ENCODE assay signal across 10 cellular contexts in the genomic region with DNA sequence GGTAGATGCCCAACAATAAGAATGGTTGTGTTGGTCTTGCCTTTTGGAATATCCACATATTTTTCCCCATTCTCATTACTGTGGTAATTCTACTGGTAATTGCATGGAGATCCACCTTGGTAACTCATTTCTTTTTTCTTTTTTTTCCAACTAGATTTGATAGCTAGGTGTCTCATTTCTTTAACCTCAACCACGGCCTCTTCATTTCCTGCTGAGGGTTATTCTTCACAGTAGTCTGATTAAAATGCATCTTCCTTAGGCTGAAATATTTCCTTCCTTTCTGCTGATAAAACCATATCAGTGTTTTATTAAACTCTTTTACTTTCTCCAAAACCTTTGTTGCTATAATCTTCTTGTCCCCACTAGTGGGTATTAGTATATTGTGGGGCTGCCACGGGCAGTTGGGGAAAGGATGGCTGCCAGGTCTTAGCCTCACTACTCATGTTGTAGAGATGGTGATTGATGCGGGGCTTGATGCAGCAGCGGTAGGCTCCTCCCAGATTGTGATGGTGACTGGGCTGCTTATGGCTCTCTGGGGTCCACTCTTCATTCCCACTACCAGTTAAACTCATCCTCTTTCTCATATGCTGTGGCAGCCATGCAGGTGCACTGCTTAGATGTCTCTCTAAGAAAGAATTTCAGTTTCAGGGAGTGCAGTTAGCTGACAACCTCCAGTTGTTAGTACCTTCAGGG.
DNase-seq lines count a peak whose midpoint lies in the region; ATAC-seq lines count a peak whose summit lies in the region.
"Had no signal": no experiment of that assay in that cellular context is flagged by ENCODE, and none has a peak within 500 bp of the region (broad histone marks: within the 10 kb centered on the region; RNA-seq: fewer than 3 reads in every experiment).

No MANE protein-coding gene starts in this region.

- peak overlapping the region; percentile 73 for H3K4me3 Mint-ChIP-seq in T-helper 2 cell treated with Interferon-gamma antibody and Interleukin-4, amounts not matched to agents 5 μg/mL and 100 μg/mL, for 36 hours

- peak; percentile 78 for ATAC-seq in HG02798 (IDR thresholded peaks at IDR 0.05; ENCODE audit: poor library complexity, unreplicated experiment)
- ATAC-seq in stimulated activated naive CD8-positive, alpha-beta T cell treated with anti-CD3 and anti-CD28 coated beads, Interleukin-15, Interleukin-2, amounts not matched to agents 100 U/mL and 50 U/mL, for 24 hours = peak; percentile 59

- no peaks in the 10 kb centered on the region for H3K27me3 Mint-ChIP-seq in T-helper 2 cell treated with Interferon-gamma antibody and Interleukin-4, amounts not matched to agents 5 μg/mL and 100 μg/mL, for 36 hours (ENCODE audit: low read depth)

- peaks cover 25% of the 10 kb centered on the region for H3K36me3 Mint-ChIP-seq in T-helper 2 cell treated with Interferon-gamma antibody and Interleukin-4, amounts not matched to agents 5 μg/mL and 100 μg/mL, for 36 hours (ENCODE audit: low read depth)

- peaks cover 49% of the 10 kb centered on the region for H3K4me1 Mint-ChIP-seq in T-helper 2 cell treated with Interferon-gamma antibody and Interleukin-4, amounts not matched to agents 5 μg/mL and 100 μg/mL, for 36 hours (ENCODE audit: low read depth)

- peak; percentile 11 for DNase-seq in activated T-cell treated with anti-CD3 and anti-CD28 coated beads for 48 hours (ENCODE audit: low read depth)
- no peak for DNase-seq in activated T-cell treated with anti-CD3 and anti-CD28 coated beads, Interleukin-2, amount 50 U/mL, for 1 hour
- no peak for DNase-seq in T-helper 2 cell treated with Interferon-gamma antibody and Interleukin-4, amounts not matched to agents 5 μg/mL and 100 μg/mL, for 36 hours (ENCODE audit: low spot score)
- DNase-seq in stimulated activated naive CD8-positive, alpha-beta T cell treated with anti-CD3 and anti-CD28 coated beads, Interleukin-15, Interleukin-2, amounts not matched to agents 100 U/mL and 50 U/mL, for 24 hours = no peak
- DNase-seq in NCI-H510A treated with DMSO at 0.1 percent for 48 hours (lab: John Stamatoyannopoulos, UW) = no peak
- no peak for DNase-seq in kidney tubule cell (ENCODE audit: low spot score)
- DNase-seq in NCI-H2107 treated with DMSO at 0.1 percent for 48 hours (lab: John Stamatoyannopoulos, UW; ENCODE audit: unreplicated experiment) = no peak
- DNase-seq: NCI-H748 treated with DMSO at 0.1 percent for 48 hours, WERI-Rb-1 had no signal

- no peaks in the 10 kb centered on the region for H3K9me3 Mint-ChIP-seq in T-helper 2 cell treated with Interferon-gamma antibody and Interleukin-4, amounts not matched to agents 5 μg/mL and 100 μg/mL, for 36 hours

- H3K27ac Mint-ChIP-seq in T-helper 2 cell treated with Interferon-gamma antibody and Interleukin-4, amounts not matched to agents 5 μg/mL and 100 μg/mL, for 36 hours = peak overlapping the region; percentile 85
